Comparison of ENCODE assay signal across 1 cellular context in the genomic region with DNA sequence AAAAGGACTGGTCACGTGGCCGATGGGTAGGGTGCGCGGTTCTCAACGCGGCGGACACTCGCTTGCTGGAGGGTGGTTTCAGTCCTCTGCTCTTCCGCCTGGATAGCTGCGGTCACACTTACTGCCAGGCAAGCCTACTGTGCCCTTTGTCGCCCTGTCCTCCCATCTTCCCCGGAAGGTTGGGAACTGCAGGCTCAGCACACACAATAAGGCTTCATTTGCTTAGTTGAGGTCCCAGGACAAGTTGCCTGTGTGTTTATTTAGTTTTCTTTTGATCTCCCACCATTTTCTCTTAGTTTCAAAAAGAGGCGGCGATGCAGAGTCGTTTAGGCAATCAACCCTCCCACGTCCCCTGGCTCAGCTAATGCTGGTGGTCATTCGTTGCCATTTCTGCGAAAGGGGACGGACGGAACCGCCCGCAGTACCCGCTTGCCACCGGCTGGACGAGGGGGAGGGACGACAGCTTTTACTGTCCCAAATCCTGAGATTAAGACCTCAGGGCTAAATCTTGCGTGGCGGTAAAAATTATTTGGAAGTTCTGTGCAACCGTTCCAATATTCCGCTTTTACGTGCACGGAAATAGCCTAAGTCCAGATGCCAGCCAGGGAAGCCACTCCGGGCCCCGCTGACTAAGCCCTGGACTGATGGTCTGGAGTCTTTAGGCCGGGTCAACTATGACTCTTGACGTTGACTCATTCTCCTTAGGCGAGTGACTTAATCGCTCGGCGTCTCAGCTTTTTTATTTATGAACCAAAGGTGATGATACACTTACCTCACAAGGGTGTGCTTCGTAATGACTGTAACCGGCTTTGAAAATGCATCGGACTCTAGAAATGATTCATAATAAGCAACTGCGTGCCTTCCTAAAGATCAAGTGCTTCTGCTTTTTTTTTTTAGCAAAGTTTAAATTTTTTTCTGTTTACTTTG.
TF ChIP-seq lines count a peak whose summit lies in the region.

No MANE protein-coding gene starts in this region.

TF ChIP-seq in GM12878, 131 proteins besides CTCF, POLR2A, EP300 and RAD21 (continued from another document and continues in another):
- no peak for TF ChIP-seq CHD4 (IDR thresholded peaks at IDR 0.05)
- TF ChIP-seq, protein P1, sequence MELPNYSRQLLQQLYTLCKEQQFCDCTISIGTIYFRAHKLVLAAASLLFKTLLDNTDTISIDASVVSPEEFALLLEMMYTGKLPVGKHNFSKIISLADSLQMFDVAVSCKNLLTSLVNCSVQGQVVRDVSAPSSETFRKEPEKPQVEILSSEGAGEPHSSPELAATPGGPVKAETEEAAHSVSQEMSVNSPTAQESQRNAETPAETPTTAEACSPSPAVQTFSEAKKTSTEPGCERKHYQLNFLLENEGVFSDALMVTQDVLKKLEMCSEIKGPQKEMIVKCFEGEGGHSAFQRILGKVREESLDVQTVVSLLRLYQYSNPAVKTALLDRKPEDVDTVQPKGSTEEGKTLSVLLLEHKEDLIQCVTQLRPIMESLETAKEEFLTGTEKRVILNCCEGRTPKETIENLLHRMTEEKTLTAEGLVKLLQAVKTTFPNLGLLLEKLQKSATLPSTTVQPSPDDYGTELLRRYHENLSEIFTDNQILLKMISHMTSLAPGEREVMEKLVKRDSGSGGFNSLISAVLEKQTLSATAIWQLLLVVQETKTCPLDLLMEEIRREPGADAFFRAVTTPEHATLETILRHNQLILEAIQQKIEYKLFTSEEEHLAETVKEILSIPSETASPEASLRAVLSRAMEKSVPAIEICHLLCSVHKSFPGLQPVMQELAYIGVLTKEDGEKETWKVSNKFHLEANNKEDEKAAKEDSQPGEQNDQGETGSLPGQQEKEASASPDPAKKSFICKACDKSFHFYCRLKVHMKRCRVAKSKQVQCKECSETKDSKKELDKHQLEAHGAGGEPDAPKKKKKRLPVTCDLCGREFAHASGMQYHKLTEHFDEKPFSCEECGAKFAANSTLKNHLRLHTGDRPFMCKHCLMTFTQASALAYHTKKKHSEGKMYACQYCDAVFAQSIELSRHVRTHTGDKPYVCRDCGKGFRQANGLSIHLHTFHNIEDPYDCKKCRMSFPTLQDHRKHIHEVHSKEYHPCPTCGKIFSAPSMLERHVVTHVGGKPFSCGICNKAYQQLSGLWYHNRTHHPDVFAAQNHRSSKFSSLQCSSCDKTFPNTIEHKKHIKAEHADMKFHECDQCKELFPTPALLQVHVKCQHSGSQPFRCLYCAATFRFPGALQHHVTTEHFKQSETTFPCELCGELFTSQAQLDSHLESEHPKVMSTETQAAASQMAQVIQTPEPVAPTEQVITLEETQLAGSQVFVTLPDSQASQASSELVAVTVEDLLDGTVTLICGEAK (IDR thresholded peaks at IDR 0.05; ENCODE audit: borderline replicate concordance) = no peak
- TF ChIP-seq, protein P2, sequence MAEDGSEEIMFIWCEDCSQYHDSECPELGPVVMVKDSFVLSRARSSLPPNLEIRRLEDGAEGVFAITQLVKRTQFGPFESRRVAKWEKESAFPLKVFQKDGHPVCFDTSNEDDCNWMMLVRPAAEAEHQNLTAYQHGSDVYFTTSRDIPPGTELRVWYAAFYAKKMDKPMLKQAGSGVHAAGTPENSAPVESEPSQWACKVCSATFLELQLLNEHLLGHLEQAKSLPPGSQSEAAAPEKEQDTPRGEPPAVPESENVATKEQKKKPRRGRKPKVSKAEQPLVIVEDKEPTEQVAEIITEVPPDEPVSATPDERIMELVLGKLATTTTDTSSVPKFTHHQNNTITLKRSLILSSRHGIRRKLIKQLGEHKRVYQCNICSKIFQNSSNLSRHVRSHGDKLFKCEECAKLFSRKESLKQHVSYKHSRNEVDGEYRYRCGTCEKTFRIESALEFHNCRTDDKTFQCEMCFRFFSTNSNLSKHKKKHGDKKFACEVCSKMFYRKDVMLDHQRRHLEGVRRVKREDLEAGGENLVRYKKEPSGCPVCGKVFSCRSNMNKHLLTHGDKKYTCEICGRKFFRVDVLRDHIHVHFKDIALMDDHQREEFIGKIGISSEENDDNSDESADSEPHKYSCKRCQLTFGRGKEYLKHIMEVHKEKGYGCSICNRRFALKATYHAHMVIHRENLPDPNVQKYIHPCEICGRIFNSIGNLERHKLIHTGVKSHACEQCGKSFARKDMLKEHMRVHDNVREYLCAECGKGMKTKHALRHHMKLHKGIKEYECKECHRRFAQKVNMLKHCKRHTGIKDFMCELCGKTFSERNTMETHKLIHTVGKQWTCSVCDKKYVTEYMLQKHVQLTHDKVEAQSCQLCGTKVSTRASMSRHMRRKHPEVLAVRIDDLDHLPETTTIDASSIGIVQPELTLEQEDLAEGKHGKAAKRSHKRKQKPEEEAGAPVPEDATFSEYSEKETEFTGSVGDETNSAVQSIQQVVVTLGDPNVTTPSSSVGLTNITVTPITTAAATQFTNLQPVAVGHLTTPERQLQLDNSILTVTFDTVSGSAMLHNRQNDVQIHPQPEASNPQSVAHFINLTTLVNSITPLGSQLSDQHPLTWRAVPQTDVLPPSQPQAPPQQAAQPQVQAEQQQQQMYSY (CRISPR knock-in tag; IDR thresholded peaks at IDR 0.05) = no peak
- TF ChIP-seq ZNF24 (IDR thresholded peaks at IDR 0.05) = no peak
- TF ChIP-seq KDM1A (IDR thresholded peaks at IDR 0.05; ENCODE audit: borderline replicate concordance) = no peak
- peak; percentile 51; the same call in 1 of the 2 replicates for TF ChIP-seq RB1 (IDR thresholded peaks at IDR 0.05; ENCODE audit: borderline replicate concordance)
- no peak for TF ChIP-seq NFXL1 (IDR thresholded peaks at IDR 0.05; ENCODE audit: borderline replicate concordance)
- no peak for TF ChIP-seq ZZZ3 (IDR thresholded peaks at IDR 0.05; ENCODE audit: control insufficient read depth, insufficient read length, low read depth)
- TF ChIP-seq, protein P3, sequence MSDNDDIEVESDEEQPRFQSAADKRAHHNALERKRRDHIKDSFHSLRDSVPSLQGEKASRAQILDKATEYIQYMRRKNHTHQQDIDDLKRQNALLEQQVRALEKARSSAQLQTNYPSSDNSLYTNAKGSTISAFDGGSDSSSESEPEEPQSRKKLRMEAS (IDR thresholded peaks at IDR 0.05; ENCODE audit: low read depth, low read length) = no peak; the same call in 1 of the 2 replicates
- TF ChIP-seq, protein P4, sequence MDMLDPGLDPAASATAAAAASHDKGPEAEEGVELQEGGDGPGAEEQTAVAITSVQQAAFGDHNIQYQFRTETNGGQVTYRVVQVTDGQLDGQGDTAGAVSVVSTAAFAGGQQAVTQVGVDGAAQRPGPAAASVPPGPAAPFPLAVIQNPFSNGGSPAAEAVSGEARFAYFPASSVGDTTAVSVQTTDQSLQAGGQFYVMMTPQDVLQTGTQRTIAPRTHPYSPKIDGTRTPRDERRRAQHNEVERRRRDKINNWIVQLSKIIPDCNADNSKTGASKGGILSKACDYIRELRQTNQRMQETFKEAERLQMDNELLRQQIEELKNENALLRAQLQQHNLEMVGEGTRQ (IDR thresholded peaks at IDR 0.05; ENCODE audit: borderline replicate concordance, low read depth, low read length) = no peak
- TF ChIP-seq LARP7 (IDR thresholded peaks at IDR 0.05) = no peak
- no peak for TF ChIP-seq SIN3A (IDR thresholded peaks at IDR 0.05; ENCODE audit: low read depth, low read length)
- TF ChIP-seq CBFB (IDR thresholded peaks at IDR 0.05; ENCODE audit: low read depth) = no peak; the same call in none of the 2 replicates
- peak; percentile 97 for TF ChIP-seq IRF4 (IDR thresholded peaks at IDR 0.05; ENCODE audit: low read depth, low read length)
- TF ChIP-seq YY1 (IDR thresholded peaks at IDR 0.05; ENCODE audit: low read depth, low read length) = no peak
- TF ChIP-seq HDGF (IDR thresholded peaks at IDR 0.05) = no peak
- TF ChIP-seq ZNF207 (IDR thresholded peaks at IDR 0.05; ENCODE audit: borderline replicate concordance) = no peak
- peak; percentile 87 for TF ChIP-seq MEF2A (IDR thresholded peaks at IDR 0.05; ENCODE audit: insufficient read depth, low read depth, low read length)
- no peak for TF ChIP-seq SUZ12 (IDR thresholded peaks at IDR 0.05; ENCODE audit: unreplicated experiment)
- TF ChIP-seq, protein P5, sequence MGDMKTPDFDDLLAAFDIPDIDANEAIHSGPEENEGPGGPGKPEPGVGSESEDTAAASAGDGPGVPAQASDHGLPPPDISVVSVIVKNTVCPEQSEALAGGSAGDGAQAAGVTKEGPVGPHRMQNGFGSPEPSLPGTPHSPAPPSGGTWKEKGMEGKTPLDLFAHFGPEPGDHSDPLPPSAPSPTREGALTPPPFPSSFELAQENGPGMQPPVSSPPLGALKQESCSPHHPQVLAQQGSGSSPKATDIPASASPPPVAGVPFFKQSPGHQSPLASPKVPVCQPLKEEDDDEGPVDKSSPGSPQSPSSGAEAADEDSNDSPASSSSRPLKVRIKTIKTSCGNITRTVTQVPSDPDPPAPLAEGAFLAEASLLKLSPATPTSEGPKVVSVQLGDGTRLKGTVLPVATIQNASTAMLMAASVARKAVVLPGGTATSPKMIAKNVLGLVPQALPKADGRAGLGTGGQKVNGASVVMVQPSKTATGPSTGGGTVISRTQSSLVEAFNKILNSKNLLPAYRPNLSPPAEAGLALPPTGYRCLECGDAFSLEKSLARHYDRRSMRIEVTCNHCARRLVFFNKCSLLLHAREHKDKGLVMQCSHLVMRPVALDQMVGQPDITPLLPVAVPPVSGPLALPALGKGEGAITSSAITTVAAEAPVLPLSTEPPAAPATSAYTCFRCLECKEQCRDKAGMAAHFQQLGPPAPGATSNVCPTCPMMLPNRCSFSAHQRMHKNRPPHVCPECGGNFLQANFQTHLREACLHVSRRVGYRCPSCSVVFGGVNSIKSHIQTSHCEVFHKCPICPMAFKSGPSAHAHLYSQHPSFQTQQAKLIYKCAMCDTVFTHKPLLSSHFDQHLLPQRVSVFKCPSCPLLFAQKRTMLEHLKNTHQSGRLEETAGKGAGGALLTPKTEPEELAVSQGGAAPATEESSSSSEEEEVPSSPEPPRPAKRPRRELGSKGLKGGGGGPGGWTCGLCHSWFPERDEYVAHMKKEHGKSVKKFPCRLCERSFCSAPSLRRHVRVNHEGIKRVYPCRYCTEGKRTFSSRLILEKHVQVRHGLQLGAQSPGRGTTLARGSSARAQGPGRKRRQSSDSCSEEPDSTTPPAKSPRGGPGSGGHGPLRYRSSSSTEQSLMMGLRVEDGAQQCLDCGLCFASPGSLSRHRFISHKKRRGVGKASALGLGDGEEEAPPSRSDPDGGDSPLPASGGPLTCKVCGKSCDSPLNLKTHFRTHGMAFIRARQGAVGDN (IDR thresholded peaks at IDR 0.05) = peak; percentile 8; the same call in 1 of the 2 replicates
- peak; percentile 65; the same call in 1 of the 2 replicates for TF ChIP-seq TARDBP (IDR thresholded peaks at IDR 0.05; ENCODE audit: borderline replicate concordance)
- peak; percentile 53; the same call in 1 of the 2 replicates for TF ChIP-seq TCF3 (IDR thresholded peaks at IDR 0.05; ENCODE audit: borderline replicate concordance, insufficient read depth, low read depth, low read length)
- peak in 1 of 2 experiments; percentile 72; a peak in 1 of 4 replicates for TF ChIP-seq CEBPB (IDR thresholded peaks at IDR 0.05; ENCODE audit: borderline replicate concordance in 1 of 2, low read depth in 2 of 2, low read length in 2 of 2)
- no peak for TF ChIP-seq STAT1 (conservative IDR thresholded peaks at IDR 0.05)
- peak; percentile 16 for TF ChIP-seq TAF1 (IDR thresholded peaks at IDR 0.05; ENCODE audit: borderline replicate concordance, low read depth, low read length)
- peak in 1 of 2 experiments; percentile 66; a peak in 1 of 4 replicates for TF ChIP-seq SRF (IDR thresholded peaks at IDR 0.05; ENCODE audit: low read depth in 2 of 2, low read length in 2 of 2)
- TF ChIP-seq KLF5 (IDR thresholded peaks at IDR 0.05; ENCODE audit: partially characterized antibody) = no peak
- no peak for TF ChIP-seq SREBF1 (IDR thresholded peaks at IDR 0.05; ENCODE audit: low read length)
- TF ChIP-seq, protein P6, sequence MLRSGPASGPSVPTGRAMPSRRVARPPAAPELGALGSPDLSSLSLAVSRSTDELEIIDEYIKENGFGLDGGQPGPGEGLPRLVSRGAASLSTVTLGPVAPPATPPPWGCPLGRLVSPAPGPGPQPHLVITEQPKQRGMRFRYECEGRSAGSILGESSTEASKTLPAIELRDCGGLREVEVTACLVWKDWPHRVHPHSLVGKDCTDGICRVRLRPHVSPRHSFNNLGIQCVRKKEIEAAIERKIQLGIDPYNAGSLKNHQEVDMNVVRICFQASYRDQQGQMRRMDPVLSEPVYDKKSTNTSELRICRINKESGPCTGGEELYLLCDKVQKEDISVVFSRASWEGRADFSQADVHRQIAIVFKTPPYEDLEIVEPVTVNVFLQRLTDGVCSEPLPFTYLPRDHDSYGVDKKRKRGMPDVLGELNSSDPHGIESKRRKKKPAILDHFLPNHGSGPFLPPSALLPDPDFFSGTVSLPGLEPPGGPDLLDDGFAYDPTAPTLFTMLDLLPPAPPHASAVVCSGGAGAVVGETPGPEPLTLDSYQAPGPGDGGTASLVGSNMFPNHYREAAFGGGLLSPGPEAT (IDR thresholded peaks at IDR 0.05; ENCODE audit: low read depth) = peak; percentile 16; the same call in 1 of the 2 replicates
- TF ChIP-seq CBX5 (IDR thresholded peaks at IDR 0.05; ENCODE audit: low read depth) = peak; percentile 81; the same call in 1 of the 2 replicates
- TF ChIP-seq, protein P7, sequence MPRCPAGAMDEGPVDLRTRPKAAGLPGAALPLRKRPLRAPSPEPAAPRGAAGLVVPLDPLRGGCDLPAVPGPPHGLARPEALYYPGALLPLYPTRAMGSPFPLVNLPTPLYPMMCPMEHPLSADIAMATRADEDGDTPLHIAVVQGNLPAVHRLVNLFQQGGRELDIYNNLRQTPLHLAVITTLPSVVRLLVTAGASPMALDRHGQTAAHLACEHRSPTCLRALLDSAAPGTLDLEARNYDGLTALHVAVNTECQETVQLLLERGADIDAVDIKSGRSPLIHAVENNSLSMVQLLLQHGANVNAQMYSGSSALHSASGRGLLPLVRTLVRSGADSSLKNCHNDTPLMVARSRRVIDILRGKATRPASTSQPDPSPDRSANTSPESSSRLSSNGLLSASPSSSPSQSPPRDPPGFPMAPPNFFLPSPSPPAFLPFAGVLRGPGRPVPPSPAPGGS (IDR thresholded peaks at IDR 0.05; ENCODE audit: borderline replicate concordance, insufficient read depth, low read depth, low read length, poor library complexity, severe bottlenecking) = no peak
- TF ChIP-seq, protein P8, sequence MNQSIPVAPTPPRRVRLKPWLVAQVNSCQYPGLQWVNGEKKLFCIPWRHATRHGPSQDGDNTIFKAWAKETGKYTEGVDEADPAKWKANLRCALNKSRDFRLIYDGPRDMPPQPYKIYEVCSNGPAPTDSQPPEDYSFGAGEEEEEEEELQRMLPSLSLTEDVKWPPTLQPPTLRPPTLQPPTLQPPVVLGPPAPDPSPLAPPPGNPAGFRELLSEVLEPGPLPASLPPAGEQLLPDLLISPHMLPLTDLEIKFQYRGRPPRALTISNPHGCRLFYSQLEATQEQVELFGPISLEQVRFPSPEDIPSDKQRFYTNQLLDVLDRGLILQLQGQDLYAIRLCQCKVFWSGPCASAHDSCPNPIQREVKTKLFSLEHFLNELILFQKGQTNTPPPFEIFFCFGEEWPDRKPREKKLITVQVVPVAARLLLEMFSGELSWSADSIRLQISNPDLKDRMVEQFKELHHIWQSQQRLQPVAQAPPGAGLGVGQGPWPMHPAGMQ (IDR thresholded peaks at IDR 0.05; ENCODE audit: borderline replicate concordance) = no peak
- TF ChIP-seq SMAD5 (IDR thresholded peaks at IDR 0.05; ENCODE audit: low read depth) = no peak
- TF ChIP-seq, protein P9, sequence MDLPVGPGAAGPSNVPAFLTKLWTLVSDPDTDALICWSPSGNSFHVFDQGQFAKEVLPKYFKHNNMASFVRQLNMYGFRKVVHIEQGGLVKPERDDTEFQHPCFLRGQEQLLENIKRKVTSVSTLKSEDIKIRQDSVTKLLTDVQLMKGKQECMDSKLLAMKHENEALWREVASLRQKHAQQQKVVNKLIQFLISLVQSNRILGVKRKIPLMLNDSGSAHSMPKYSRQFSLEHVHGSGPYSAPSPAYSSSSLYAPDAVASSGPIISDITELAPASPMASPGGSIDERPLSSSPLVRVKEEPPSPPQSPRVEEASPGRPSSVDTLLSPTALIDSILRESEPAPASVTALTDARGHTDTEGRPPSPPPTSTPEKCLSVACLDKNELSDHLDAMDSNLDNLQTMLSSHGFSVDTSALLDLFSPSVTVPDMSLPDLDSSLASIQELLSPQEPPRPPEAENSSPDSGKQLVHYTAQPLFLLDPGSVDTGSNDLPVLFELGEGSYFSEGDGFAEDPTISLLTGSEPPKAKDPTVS (IDR thresholded peaks at IDR 0.05; ENCODE audit: low read depth, low read length) = no peak
